Comparison of ENCODE assay signal across 15 cellular contexts in genomic region chr2:11121823-11122155, GRCh38. TPM values are rescaled to one million over a fixed set of nuclear protein-coding genes. Genes with fewer than 3 reads are reported as not detected.
DNase-seq lines count a peak whose midpoint lies in the region; ATAC-seq, FAIRE-seq and TF ChIP-seq lines count a peak whose summit lies in the region.
"Had no signal": no experiment of that assay in that cellular context is flagged by ENCODE, and none has a peak within 500 bp of the region (broad histone marks: within the 10 kb centered on the region; RNA-seq: fewer than 3 reads in every experiment).

No MANE protein-coding gene starts in this region.

- in situ Hi-C loops in GM23248 (cut with MboI), result no loop called here
- in situ Hi-C loops in HepG2 (cut with HindIII; ENCODE audit: extremely low pct_ligation_motif_present, low pct_unique_long_range_greater_than_20kb), result loop anchor here (5.0 to 10.0 kb wide), 2 partner anchors 217 to 284 kb away; no protein-coding TSS in a partner anchor

- H3K27ac ChIP-seq in GM23248, result no peak overlapping the region
- H3K27ac ChIP-seq in OCI-LY3 (ENCODE audit: low read length), result peak overlapping the region; percentile 96
- H3K27ac ChIP-seq in HepG2 (ENCODE audit: extremely low read length, insufficient read depth, low read length), result no peak overlapping the region
- no peak overlapping the region for H3K27ac ChIP-seq in spleen
- H3K27ac ChIP-seq in vagina, result no peak overlapping the region

- no peaks in the 10 kb centered on the region for H3K9me2 ChIP-seq in GM23248 (ENCODE audit: insufficient read depth)

- H3K79me2 ChIP-seq in GM23248 (ENCODE audit: insufficient read depth) (no peaks in the 10 kb centered on the region), OCI-LY3 (ENCODE audit: low read length) (peaks cover 16% of the 10 kb centered on the region; the same call in 1 of the 2 replicates), HepG2 (ENCODE audit: insufficient read depth, low read length) (no peaks in the 10 kb centered on the region)

- no peak for FAIRE-seq in HepG2 (lab: Jason Lieb, UNC)

- H3K9me3 ChIP-seq in GM23248 (ENCODE audit: low read depth) (no peaks in the 10 kb centered on the region), OCI-LY3 (ENCODE audit: insufficient read depth, low read length) (peaks cover 6% of the 10 kb centered on the region; the same call in 1 of the 2 replicates), HepG2 (ENCODE audit: low read length) (no peaks in the 10 kb centered on the region), spleen (no peaks in the 10 kb centered on the region), vagina (no peaks in the 10 kb centered on the region)

- H4K20me1 ChIP-seq in GM23248 (ENCODE audit: insufficient read depth) (no peaks in the 10 kb centered on the region), OCI-LY3 (ENCODE audit: insufficient read depth, low read length) (no peaks in the 10 kb centered on the region), HepG2 (ENCODE audit: insufficient read depth, low read length) (no peaks in the 10 kb centered on the region)

- 48 to 60% methylated on average over 7 of the region's 7 CpGs for WGBS in GM23248 (ENCODE audit: low coverage in 1 of 2, low lambda C conversion rate in 2 of 2, missing lambda C conversion rate in 2 of 2), 2 experiments
- 26% methylated on average over 7 of the region's 7 CpGs for WGBS in HepG2 (ENCODE audit: low lambda C conversion rate)
- 74 to 78% (median 76%) methylated on average over 7 of the region's 7 CpGs for WGBS in spleen, 5 donors

- POLR2A ChIA-PET in HepG2 (lab: Yijun Ruan, JAX), result interaction anchor here (0.8 to 0.9 kb wide), 2 partner anchors 11 to 289 kb away, joined by 3 read pairs; a partner anchor contains a TSS

- no peaks in the 10 kb centered on the region for H3F3A ChIP-seq in GM23248 (ENCODE audit: insufficient read depth)

- H3K4me2 ChIP-seq in GM23248 (ENCODE audit: unreplicated experiment) (no peak overlapping the region), OCI-LY3 (ENCODE audit: low read length) (peak overlapping the region; percentile 96), HepG2 (ENCODE audit: low read depth, low read length) (peak overlapping the region; percentile 16; the same call in 1 of the 2 replicates)

- intact Hi-C loops in HepG2 (cut with micrococcal nuclease; ENCODE audit: unreplicated experiment) (loop anchor here (10.0 kb wide), 1 partner anchor 207 kb away; the partner anchor contains the start of gene KCNF1), spleen (cut with DNase I; ENCODE audit: low total_unique reads) (no loop called here), vagina (cut with DNase I) (no loop called here)

- no peak for ATAC-seq in HepG2

- no peak for TF ChIP-seq EP300 in HepG2 (IDR thresholded peaks at IDR 0.05; ENCODE audit: low read depth in 2 of 2, low read length in 2 of 2)
- no peak for TF ChIP-seq EP300 in HepG2 (CRISPR knock-in tag; IDR thresholded peaks at IDR 0.05; ENCODE audit: borderline replicate concordance)

- no peaks in the 10 kb centered on the region for H3K27me3 ChIP-seq in GM23248 (replicated peaks; ENCODE audit: insufficient read depth)
- no peaks in the 10 kb centered on the region for H3K27me3 ChIP-seq in OCI-LY3 (ENCODE audit: low read depth, low read length)
- H3K27me3 ChIP-seq in HepG2 (ENCODE audit: control insufficient read depth in 1 of 2, insufficient read depth in 2 of 2, low read length in 2 of 2), result peaks cover 22 to 86% of the 10 kb centered on the region in 2 experiments
- peaks cover 0 to 11% (median 0%) of the 10 kb centered on the region in 7 donors for H3K27me3 ChIP-seq in spleen (replicated peaks in 1 of 7)
- H3K27me3 ChIP-seq in vagina, result no peaks in the 10 kb centered on the region

- no peak overlapping the region for H3K4me3 ChIP-seq in GM23248
- H3K4me3 ChIP-seq in OCI-LY3 (ENCODE audit: low read length), result peak overlapping the region; percentile 72
- no peak overlapping the region; a peak in 1 of 6 replicates for H3K4me3 ChIP-seq in HepG2 (replicated peaks in 1 of 3; ENCODE audit: insufficient read depth in 1 of 3, low read depth in 2 of 3, low read length in 3 of 3)
- no peak overlapping the region for H3K4me3 ChIP-seq in spleen
- H3K4me3 ChIP-seq in vagina, result no peak overlapping the region

- DNase-seq in GM23248 (no peak), HepG2 (ENCODE audit: low spot score) (no peak), spleen (peak; percentile 62), NCI-H1436 (lab: John Stamatoyannopoulos, UW) (no peak), globus pallidus (ENCODE audit: low spot score) (no peak), vagina (ENCODE audit: extremely low spot score in 2 of 2) (no peak)
- DNase-seq: ACHN, DMS 273 treated with DMSO at 0.1 percent for 48 hours, Karpas-422, NCI-H1105 treated with DMSO at 0.1 percent for 48 hours, NCI-H187 treated with DMSO at 0.1 percent for 48 hours, NCI-H446 treated with DMSO at 0.1 percent for 48 hours, NCI-H748 treated with DMSO at 0.1 percent for 48 hours, RPMI8226 had no signal

- TF ChIP-seq POLR2A in HepG2 (IDR thresholded peaks at IDR 0.05; ENCODE audit: insufficient read depth in 1 of 2, low read depth in 2 of 2, low read length in 2 of 2) (no peak), spleen (IDR thresholded peaks at IDR 0.05) (no peak), vagina (IDR thresholded peaks at IDR 0.05) (no peak)

- H3K4me1 ChIP-seq in GM23248 (ENCODE audit: insufficient read depth), result 0 out of 2 replicates have a peak, but pooled peaks cover 3% of the 10 kb centered on the region
- peaks cover 82% of the 10 kb centered on the region for H3K4me1 ChIP-seq in OCI-LY3 (ENCODE audit: low read length)
- H3K4me1 ChIP-seq in HepG2 (ENCODE audit: insufficient read depth, low read length), result peaks cover 7% of the 10 kb centered on the region
- H3K4me1 ChIP-seq in spleen, result peaks cover 0 to 9% (median 0%) of the 10 kb centered on the region in 6 donors
- H3K4me1 ChIP-seq in vagina, result peaks cover 10% of the 10 kb centered on the region

- H3K9ac ChIP-seq in GM23248, result no peak overlapping the region
- peak overlapping the region; percentile 76 for H3K9ac ChIP-seq in OCI-LY3 (ENCODE audit: low read length)
- no peak overlapping the region for H3K9ac ChIP-seq in HepG2 (ENCODE audit: insufficient read depth, low read depth, low read length)

- CTCF ChIA-PET in HepG2 (lab: Yijun Ruan, JAX; ENCODE audit: low intra/inter-chr PET ratio, low total read pairs), result interaction anchor here (0.9 kb wide), 1 partner anchor 290 kb away, joined by 3 read pairs; no protein-coding TSS in a partner anchor

- TF ChIP-seq RAD21 in HepG2 (CRISPR knock-in tag; IDR thresholded peaks at IDR 0.05), result no peak

- H3K36me3 ChIP-seq in GM23248 (ENCODE audit: low read depth), result no peaks in the 10 kb centered on the region
- peaks cover 20% of the 10 kb centered on the region for H3K36me3 ChIP-seq in OCI-LY3 (replicated peaks; ENCODE audit: low read depth, low read length)
- H3K36me3 ChIP-seq in HepG2 (replicated peaks in 1 of 2; ENCODE audit: control insufficient read depth in 1 of 2, insufficient read depth in 2 of 2, low read length in 2 of 2), result no peaks in the 10 kb centered on the region
- no peaks in the 10 kb centered on the region for H3K36me3 ChIP-seq in spleen
- no peaks in the 10 kb centered on the region for H3K36me3 ChIP-seq in vagina

- peak overlapping the region; percentile 35; the same call in 1 of the 2 replicates for H2AFZ ChIP-seq in GM23248
- 0 out of 2 replicates have a peak overlapping the region, but pooled peaks have one; percentile 38 for H2AFZ ChIP-seq in OCI-LY3 (ENCODE audit: low read depth, low read length)
- no peak overlapping the region for H2AFZ ChIP-seq in HepG2 (ENCODE audit: low read length)

- no peak for TF ChIP-seq CTCF in OCI-LY3 (IDR thresholded peaks at IDR 0.05; ENCODE audit: low read depth, low read length)
- no peak for TF ChIP-seq CTCF in HepG2 (CRISPR knock-in tag; IDR thresholded peaks at IDR 0.05)
- TF ChIP-seq CTCF in spleen (IDR thresholded peaks at IDR 0.05 in 8 of 11, conservative IDR thresholded peaks at IDR 0.05 in 3 of 11), result no peak
- no peak for TF ChIP-seq CTCF in vagina (IDR thresholded peaks at IDR 0.05)

- BruUV-seq in HepG2 (replicated peaks; lab: Mats Ljungman, UMichigan), result no TSS peak

TF ChIP-seq in HepG2, 621 proteins besides CTCF, POLR2A, EP300 and RAD21 (continues in another document):
- no peak for TF ChIP-seq BATF2 (CRISPR knock-in tag; IDR thresholded peaks at IDR 0.05)
- no peak for TF ChIP-seq KMT2A (CRISPR knock-in tag; IDR thresholded peaks at IDR 0.05)
- no peak for TF ChIP-seq ZNF136 (CRISPR knock-in tag; IDR thresholded peaks at IDR 0.05; ENCODE audit: low read depth)

RNA-seq across cellular contexts. Expression of gene SLC66A3, which starts 33.5 kb away (rescaled TPM):
- total RNA-seq in GM23248 (2014; rRNA removed; shearing (Covaris generic)), result 34.9 and 46.4 TPM in 2 replicates
- polyA plus RNA-seq in GM23248 (2016; fragmentation: Nextera tagmentation; extraction: Ambion mirVana), result 46.8 and 53.6 TPM in 2 replicates
- total RNA-seq in HepG2 (2016; rRNA removed; fragmentation: Illumina TruSeq; extraction: Trizol), result 1.5 and 2.2 TPM in 2 replicates
- total RNA-seq in HepG2 (2016; cell fraction: cytosol; rRNA removed; fragmentation: Illumina TruSeq; extraction: Trizol; ENCODE audit: low read depth), result 0.71 and 1.4 TPM in 2 replicates
- total RNA-seq in HepG2 (2016; cell fraction: insoluble cytoplasmic fraction; rRNA removed; fragmentation: Illumina TruSeq; extraction: Trizol), result 1.8 TPM in 2 replicates
- 2.2 and 2.8 TPM in 2 replicates for total RNA-seq in HepG2 (2016; cell fraction: membrane; rRNA removed; fragmentation: Illumina TruSeq; extraction: Trizol)
- total RNA-seq in HepG2 (2016; cell fraction: nucleus; rRNA removed; fragmentation: Illumina TruSeq; extraction: Trizol), result 1.3 and 2.1 TPM in 2 replicates
- 3.7 and 5.0 TPM in 2 replicates for polyA plus RNA-seq in HepG2 (2011; rRNA removed)
- 3.7 and 4.6 TPM in 2 replicates for polyA plus RNA-seq in HepG2 (2011; cell fraction: cytosol; rRNA removed)
- polyA plus RNA-seq in HepG2 (2011; cell fraction: nucleus; rRNA removed), result 1.2 and 1.6 TPM in 2 replicates
- polyA plus RNA-seq in HepG2 (2012), result 2.1 and 2.2 TPM in 2 replicates
- 1.4 and 2.5 TPM in 2 replicates for polyA plus RNA-seq in HepG2 (2016; cell fraction: cytosol; fragmentation: Illumina TruSeq; extraction: Trizol; ENCODE audit: low read depth)
- 1.7 TPM in 2 replicates for polyA plus RNA-seq in HepG2 (2016; cell fraction: insoluble cytoplasmic fraction; fragmentation: Illumina TruSeq; extraction: Trizol; ENCODE audit: low read depth)
- polyA plus RNA-seq in HepG2 (2016; cell fraction: membrane; fragmentation: Illumina TruSeq; extraction: Trizol; ENCODE audit: low read depth), result 2.2 and 2.4 TPM in 2 replicates
- polyA plus RNA-seq in HepG2 (2016; cell fraction: nucleus; fragmentation: Illumina TruSeq; extraction: Trizol; ENCODE audit: insufficient read depth, low read depth), result 1.5 and 3.4 TPM in 2 replicates
- polyA minus RNA-seq in HepG2 (2011; rRNA and poly(A)+ RNA removed; ENCODE audit: low replicate concordance), result 11.8 and 11.9 TPM in 2 replicates
- 1.6 and 1.7 TPM in 2 replicates for polyA minus RNA-seq in HepG2 (2011; cell fraction: cytosol; rRNA and poly(A)+ RNA removed)
- 0.90 and 2.4 TPM in 2 replicates for polyA minus RNA-seq in HepG2 (2011; cell fraction: nucleus; rRNA and poly(A)+ RNA removed)
- total RNA-seq in spleen, result 10 to 100 TPM; 28.0 to 82.1 (median 53.8) TPM
- polyA plus RNA-seq in spleen, result 10 to 100 TPM; 16.8 to 26.8 (median 19.4) TPM
- total RNA-seq in vagina, result 59.7 TPM
